In genomic region chr2:168348076-168348475, GRCh38 we compare ENCODE assay signal across 8 cellular contexts.
DNase-seq lines count a peak whose midpoint lies in the region; ATAC-seq, FAIRE-seq and TF ChIP-seq lines count a peak whose summit lies in the region.

No MANE protein-coding gene starts in this region.

- H3K36me3 ChIP-seq in HCT116 (ENCODE audit: control insufficient read depth in 1 of 2, insufficient read depth in 2 of 2, low read length in 2 of 2) (no peaks in the 10 kb centered on the region), K562 (ENCODE audit: control insufficient read depth, insufficient read depth, low read length) (no peaks in the 10 kb centered on the region), right lobe of liver (no peaks in the 10 kb centered on the region)

- BruUV-seq in HCT116 (replicated peaks; lab: Mats Ljungman, UMichigan): no TSS peak
- BruUV-seq in K562 (replicated peaks; lab: Mats Ljungman, UMichigan): no TSS peak

- H3K9ac ChIP-seq in HCT116 (ENCODE audit: low read length): no peak overlapping the region
- no peak overlapping the region for H3K9ac ChIP-seq in K562 (ENCODE audit: insufficient read depth in 1 of 2, low read depth in 2 of 2, low read length in 2 of 2)

- FAIRE-seq in K562 (lab: Jason Lieb, UNC): peak; percentile 74

- H3K4me2 ChIP-seq in HCT116 (ENCODE audit: low read length) (no peak overlapping the region), K562 (ENCODE audit: insufficient read depth, low read length) (no peak overlapping the region)

- POLR2A ChIA-PET in HCT116 (lab: Charles Lee): interaction anchor here (1.0 kb wide), 1 partner anchor 11 kb away, joined by 4 read pairs; no protein-coding TSS in a partner anchor
- POLR2A ChIA-PET in K562 (lab: Yijun Ruan, JAX): interaction anchor here (1.6 kb wide), 1 partner anchor 10 kb away, joined by 4 read pairs; no protein-coding TSS in a partner anchor

- H2AFZ ChIP-seq in HCT116 (ENCODE audit: low read depth, low read length, poor library complexity, severe bottlenecking) (peak overlapping the region; percentile 36), K562 (ENCODE audit: low read depth, low read length) (no peak overlapping the region)

- H3K27me3 Mint-ChIP-seq in natural killer cell (ENCODE audit: low read depth in 2 of 2): peaks cover 0 to 7% of the 10 kb centered on the region in 2 donors
- H3K27me3 Mint-ChIP-seq in natural killer cell treated with Interleukin-12 subunit alpha and Interleukin-12 subunit beta and Interleukin-15 and Interleukin-18, amount 100 ng/mL, for 72 hours: peaks cover 0 to 8% of the 10 kb centered on the region in 2 donors
- peaks cover 19% of the 10 kb centered on the region for H3K27me3 Mint-ChIP-seq in activated T-helper 2 cell treated with anti-CD3 and anti-CD28 coated beads, Interferon-gamma antibody, Interleukin-2, Interleukin-4, amounts not matched to agents 10 μg/mL and 5 μg/mL and 100 μg/mL, durations not matched to agents 14 hours and 24 hours and 36 hours (ENCODE audit: low read depth)

- H3K27ac ChIP-seq in HCT116 (ENCODE audit: low read depth, low read length) (no peak overlapping the region), K562 (ENCODE audit: extremely low read depth, low read depth, low read length) (no peak overlapping the region), right lobe of liver (no peak overlapping the region)

- no peak for TF ChIP-seq EP300 in K562 (IDR thresholded peaks at IDR 0.05; ENCODE audit: low read length)

- peaks cover 0 to 19% of the 10 kb centered on the region in 2 experiments; a peak in 2 of 4 replicates for H3K4me1 ChIP-seq in HCT116 (ENCODE audit: control insufficient read depth in 1 of 2, insufficient read depth in 2 of 2, low read length in 2 of 2)
- H3K4me1 ChIP-seq in K562 (replicated peaks in 1 of 2; ENCODE audit: control insufficient read depth in 2 of 2, insufficient read depth in 2 of 2, low read length in 2 of 2): no peaks in the 10 kb centered on the region; a peak in 1 of 5 replicates
- peaks cover 0 to 7% (median 0%) of the 10 kb centered on the region in 4 donors for H3K4me1 ChIP-seq in right lobe of liver

- H3K27me3 ChIP-seq in HCT116 (ENCODE audit: insufficient read depth, low read length): no peaks in the 10 kb centered on the region
- 0 out of 5 replicates have a peak, but pooled peaks cover 0 to 4% of the 10 kb centered on the region in 2 experiments for H3K27me3 ChIP-seq in K562 (ENCODE audit: control insufficient read depth in 2 of 2, insufficient read depth in 2 of 2, low read length in 2 of 2)
- H3K27me3 ChIP-seq in right lobe of liver: no peaks in the 10 kb centered on the region

- H3K4me1 Mint-ChIP-seq in natural killer cell: peaks cover 9 to 10% of the 10 kb centered on the region in 2 donors
- H3K4me1 Mint-ChIP-seq in natural killer cell treated with Interleukin-12 subunit alpha and Interleukin-12 subunit beta and Interleukin-15 and Interleukin-18, amount 100 ng/mL, for 72 hours (ENCODE audit: low read depth in 2 of 2): peaks cover 7% of the 10 kb centered on the region in 2 donors
- H3K4me1 Mint-ChIP-seq in activated T-helper 2 cell treated with anti-CD3 and anti-CD28 coated beads, Interferon-gamma antibody, Interleukin-2, Interleukin-4, amounts not matched to agents 10 μg/mL and 5 μg/mL and 100 μg/mL, durations not matched to agents 14 hours and 24 hours and 36 hours (ENCODE audit: low read depth): peaks cover 6% of the 10 kb centered on the region

- H3K9me2 ChIP-seq in HCT116 (ENCODE audit: insufficient read depth): no peaks in the 10 kb centered on the region

- H3K9me3 Mint-ChIP-seq in natural killer cell: no peaks in the 10 kb centered on the region
- no peaks in the 10 kb centered on the region for H3K9me3 Mint-ChIP-seq in natural killer cell treated with Interleukin-12 subunit alpha and Interleukin-12 subunit beta and Interleukin-15 and Interleukin-18, amount 100 ng/mL, for 72 hours
- H3K9me3 Mint-ChIP-seq in activated T-helper 2 cell treated with anti-CD3 and anti-CD28 coated beads, Interferon-gamma antibody, Interleukin-2, Interleukin-4, amounts not matched to agents 10 μg/mL and 5 μg/mL and 100 μg/mL, durations not matched to agents 14 hours and 24 hours and 36 hours: peaks cover 2% of the 10 kb centered on the region

- CTCF ChIA-PET in HCT116 (lab: Charles Lee) (interaction anchor here (0.9 to 1.9 kb wide), 5 partner anchors 11 to 573 kb away, joined by 3 to 7 read pairs (median 4); no protein-coding TSS in a partner anchor), K562 (lab: Yijun Ruan, JAX; ENCODE audit: low intra/inter-chr PET ratio) (interaction anchor here (1.0 to 3.0 kb wide), 2 partner anchors 411 to 572 kb away, joined by 3 to 33 read pairs; no protein-coding TSS in a partner anchor)

- no peak overlapping the region for H3K27ac Mint-ChIP-seq in natural killer cell
- H3K27ac Mint-ChIP-seq in natural killer cell treated with Interleukin-12 subunit alpha and Interleukin-12 subunit beta and Interleukin-15 and Interleukin-18, amount 100 ng/mL, for 72 hours: no peak overlapping the region
- H3K27ac Mint-ChIP-seq in activated T-helper 2 cell treated with anti-CD3 and anti-CD28 coated beads, Interferon-gamma antibody, Interleukin-2, Interleukin-4, amounts not matched to agents 10 μg/mL and 5 μg/mL and 100 μg/mL, durations not matched to agents 14 hours and 24 hours and 36 hours: no peak overlapping the region

- WGBS in K562 (ENCODE audit: insufficient coverage, low coverage, missing lambda C conversion rate): 8% methylated on average over 2 of the region's 2 CpGs
- 63% methylated on average over 2 of the region's 2 CpGs for WGBS in right lobe of liver (ENCODE audit: insufficient coverage, low coverage, low lambda C conversion rate, missing lambda C conversion rate)

- ATAC-seq in natural killer cell: peak in 2 of 3 donors; percentile 37 to 56
- ATAC-seq in natural killer cell treated with Interleukin-12 subunit alpha and Interleukin-12 subunit beta and Interleukin-15 and Interleukin-18, amount 100 ng/mL, for 72 hours: no peak
- peak; percentile 91 for ATAC-seq in HCT116
- ATAC-seq in K562: peak; percentile 96
- peak; percentile 50 to 66 (median 56) for ATAC-seq in right lobe of liver
- ATAC-seq in HG02763 (IDR thresholded peaks at IDR 0.05; ENCODE audit: unreplicated experiment): no peak

- H3K4me3 ChIP-seq in HCT116 (replicated peaks in 1 of 2; ENCODE audit: low read depth in 1 of 2, low read length in 2 of 2) (no peak overlapping the region), K562 (no peak overlapping the region), right lobe of liver (no peak overlapping the region)

- no peak for TF ChIP-seq POLR2A in HCT116 (IDR thresholded peaks at IDR 0.05; ENCODE audit: borderline replicate concordance, extremely low read depth, insufficient read depth, insufficient read length)
- no peak for TF ChIP-seq POLR2A in K562 (conservative IDR thresholded peaks at IDR 0.05)
- TF ChIP-seq POLR2A in right lobe of liver (IDR thresholded peaks at IDR 0.05): no peak

- H3K36me3 Mint-ChIP-seq in natural killer cell: no peaks in the 10 kb centered on the region
- H3K36me3 Mint-ChIP-seq in natural killer cell treated with Interleukin-12 subunit alpha and Interleukin-12 subunit beta and Interleukin-15 and Interleukin-18, amount 100 ng/mL, for 72 hours: no peaks in the 10 kb centered on the region
- no peaks in the 10 kb centered on the region for H3K36me3 Mint-ChIP-seq in activated T-helper 2 cell treated with anti-CD3 and anti-CD28 coated beads, Interferon-gamma antibody, Interleukin-2, Interleukin-4, amounts not matched to agents 10 μg/mL and 5 μg/mL and 100 μg/mL, durations not matched to agents 14 hours and 24 hours and 36 hours (ENCODE audit: low read depth)

- in situ Hi-C loops in K562 (cut with MboI): loop anchor here (5.0 to 10.0 kb wide), 3 partner anchors 409 to 877 kb away; no protein-coding TSS in a partner anchor

- RAD21 ChIA-PET in HCT116 (lab: Charles Lee; ENCODE audit: low non-redundant PET in 1 of 2, low total read pairs in 2 of 2, uncharacterized antibody in 2 of 2, unreplicated experiment in 2 of 2): no interaction called here

- H3K79me2 ChIP-seq in HCT116 (ENCODE audit: insufficient read depth, low read length) (no peaks in the 10 kb centered on the region), K562 (ENCODE audit: control insufficient read depth, insufficient read depth, low read length) (no peaks in the 10 kb centered on the region)

- H4K20me1 ChIP-seq in HCT116 (ENCODE audit: insufficient read depth): no peaks in the 10 kb centered on the region
- H4K20me1 ChIP-seq in K562 (replicated peaks; ENCODE audit: control insufficient read depth, insufficient read depth, low read length): no peaks in the 10 kb centered on the region

- H3K4me3 Mint-ChIP-seq in natural killer cell: no peak overlapping the region
- no peak overlapping the region for H3K4me3 Mint-ChIP-seq in natural killer cell treated with Interleukin-12 subunit alpha and Interleukin-12 subunit beta and Interleukin-15 and Interleukin-18, amount 100 ng/mL, for 72 hours
- no peak overlapping the region for H3K4me3 Mint-ChIP-seq in activated T-helper 2 cell treated with anti-CD3 and anti-CD28 coated beads, Interferon-gamma antibody, Interleukin-2, Interleukin-4, amounts not matched to agents 10 μg/mL and 5 μg/mL and 100 μg/mL, durations not matched to agents 14 hours and 24 hours and 36 hours (ENCODE audit: low read depth)

- peak; percentile 54 for TF ChIP-seq RAD21 in HCT116 (IDR thresholded peaks at IDR 0.05; ENCODE audit: low read depth)
- TF ChIP-seq RAD21 in K562 (CRISPR knock-in tag; conservative IDR thresholded peaks at IDR 0.05 in 1 of 2, IDR thresholded peaks at IDR 0.05 in 1 of 2): peak; percentile 53 to 74

- no peak for DNase-seq in natural killer cell
- DNase-seq in natural killer cell treated with Interleukin-12 subunit alpha and Interleukin-12 subunit beta and Interleukin-15 and Interleukin-18, amount 100 ng/mL, for 72 hours (ENCODE audit: low spot score): no peak
- peak; percentile 57 for DNase-seq in HCT116 (ENCODE audit: low read depth, low spot score)
- DNase-seq in NCI-H146 treated with DMSO at 0.1 percent for 48 hours (lab: John Stamatoyannopoulos, UW; ENCODE audit: unreplicated experiment): peak; percentile 22
- DNase-seq in K562 (ENCODE audit: extremely low read depth in 1 of 4, low spot score in 3 of 4): peak; percentile 54 to 66 (median 60)
- no peak for DNase-seq in right lobe of liver
- DNase-seq in activated T-helper 2 cell treated with anti-CD3 and anti-CD28 coated beads, Interferon-gamma antibody, Interleukin-2, Interleukin-4, amounts not matched to agents 10 μg/mL and 5 μg/mL and 100 μg/mL, durations not matched to agents 14 hours and 24 hours and 36 hours (ENCODE audit: low spot score): no peak

- intact Hi-C loops in natural killer cell (cut with micrococcal nuclease) (loop anchor here (1.0 kb wide), 1 partner anchor 339 kb away; no protein-coding TSS in a partner anchor), HCT116 (cut with micrococcal nuclease) (loop anchor here (5.0 kb wide), 1 partner anchor 359 kb away; no protein-coding TSS in a partner anchor), K562 (cut with micrococcal nuclease) (loop anchor here (5.0 to 10.0 kb wide), 4 partner anchors 424 to 874 kb away; no protein-coding TSS in a partner anchor), right lobe of liver (cut with DNase I) (loop anchor here (5.0 to 10.0 kb wide), 2 partner anchors 407 to 409 kb away; no protein-coding TSS in a partner anchor)
- intact Hi-C loops in activated T-helper 2 cell treated with anti-CD3 and anti-CD28 coated beads, Interferon-gamma antibody, Interleukin-2, Interleukin-4, amounts not matched to agents 10 μg/mL and 5 μg/mL and 100 μg/mL, durations not matched to agents 14 hours and 24 hours and 36 hours (cut with micrococcal nuclease): loop anchor here (5.0 kb wide), 1 partner anchor 144 kb away; no protein-coding TSS in a partner anchor

- TF ChIP-seq CTCF in natural killer cell (IDR thresholded peaks at IDR 0.05) (no peak), HCT116 (IDR thresholded peaks at IDR 0.05 in 2 of 3, conservative IDR thresholded peaks at IDR 0.05 in 1 of 3; ENCODE audit: borderline replicate concordance in 1 of 3, insufficient read depth in 1 of 3, low read depth in 2 of 3, low read length in 2 of 3) (peak; percentile 41 to 72 (median 62); a peak in 5 of 6 replicates), K562 (IDR thresholded peaks at IDR 0.05 in 2 of 3, conservative IDR thresholded peaks at IDR 0.05 in 1 of 3; ENCODE audit: insufficient read depth in 2 of 3, low read depth in 1 of 3, low read length in 3 of 3) (peak; percentile 68 to 75 (median 72)), right lobe of liver (IDR thresholded peaks at IDR 0.05) (peak in 3 of 4 donors; percentile 29 to 32 (median 32))

- H3K9me1 ChIP-seq in K562 (ENCODE audit: control insufficient read depth, insufficient read depth, low read length): no peaks in the 10 kb centered on the region

- no peaks in the 10 kb centered on the region for H3K9me3 ChIP-seq in HCT116 (ENCODE audit: control insufficient read depth in 1 of 2, insufficient read depth in 1 of 2, low read depth in 1 of 2, low read length in 2 of 2)
- no peaks in the 10 kb centered on the region for H3K9me3 ChIP-seq in K562 (replicated peaks; ENCODE audit: control insufficient read depth, insufficient read depth, low read depth, low read length)
- H3K9me3 ChIP-seq in right lobe of liver: no peaks in the 10 kb centered on the region

Comparison
In these comparisons a context has a peak if more than half of its experiments do, and no peak if none do; other contexts are left out.
1. ATAC-seq: peak in natural killer cell (2 of 3), HCT116 (single experiment), K562 (single experiment) and right lobe of liver (4 of 4); none in natural killer cell treated with Interleukin-12 subunit alpha and Interleukin-12 subunit beta and Interleukin-15 and Interleukin-18, amount 100 ng/mL, for 72 hours (0 of 2) and HG02763 (single experiment).
2. DNase-seq: peak in HCT116 (single experiment), NCI-H146 treated with DMSO at 0.1 percent for 48 hours (single experiment) and K562 (4 of 4); none in natural killer cell (single experiment), natural killer cell treated with Interleukin-12 subunit alpha and Interleukin-12 subunit beta and Interleukin-15 and Interleukin-18, amount 100 ng/mL, for 72 hours (single experiment), right lobe of liver (0 of 3) and activated T-helper 2 cell treated with anti-CD3 and anti-CD28 coated beads, Interferon-gamma antibody, Interleukin-2, Interleukin-4, amounts not matched to agents 10 μg/mL and 5 μg/mL and 100 μg/mL, durations not matched to agents 14 hours and 24 hours and 36 hours (single experiment).